In the genomic region with DNA sequence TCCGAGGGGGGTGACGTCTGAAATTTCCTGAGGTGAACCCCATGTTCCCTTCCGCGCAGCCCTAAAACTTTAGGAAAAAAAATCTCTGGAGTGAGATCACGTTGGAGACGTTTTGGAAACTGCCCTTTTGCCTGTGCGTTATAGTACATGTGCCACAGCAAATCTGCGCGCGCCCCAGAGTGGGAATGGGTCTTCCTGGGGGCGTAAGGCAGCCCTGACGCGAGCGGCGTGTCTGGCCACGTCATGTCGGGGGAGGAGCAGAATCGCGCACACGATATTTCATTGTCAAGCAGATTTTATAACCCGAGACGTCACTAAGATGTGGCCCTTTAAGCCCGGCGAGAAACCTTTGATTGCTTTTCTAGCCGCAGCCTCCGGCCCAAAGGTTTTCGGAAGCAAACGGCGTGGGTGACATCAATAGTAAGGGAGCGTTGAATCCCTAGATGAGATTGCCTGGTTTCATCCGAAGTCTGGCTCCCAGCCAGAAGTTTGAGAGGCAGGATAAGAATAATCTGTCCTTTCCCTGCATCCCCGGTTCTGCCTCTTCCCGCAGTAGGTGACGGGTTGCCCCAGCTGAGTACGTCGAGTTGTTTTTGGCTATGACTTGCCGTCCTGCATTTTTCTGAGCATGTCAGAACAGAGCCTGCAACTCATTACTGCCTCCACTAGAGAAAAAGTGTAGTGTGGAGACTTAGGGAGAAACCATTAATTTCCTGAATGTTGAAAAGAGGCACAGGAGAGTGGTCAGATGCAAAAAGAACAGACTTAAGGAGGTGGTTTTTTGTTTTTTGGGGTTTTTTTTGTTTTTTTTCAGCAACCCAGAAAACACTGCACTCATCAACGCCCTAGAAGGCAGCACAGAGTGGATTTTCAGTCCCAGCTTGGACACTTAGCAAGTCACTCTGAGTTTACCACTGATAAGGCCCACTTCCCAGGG, we compare ENCODE assay signal across 8 cellular contexts. TPM values are rescaled to one million over a fixed set of nuclear protein-coding genes. Genes with fewer than 3 reads are reported as not detected.
DNase-seq lines count a peak whose midpoint lies in the region; ATAC-seq and TF ChIP-seq lines count a peak whose summit lies in the region.

No MANE protein-coding gene starts in this region.

- H3K36me3 ChIP-seq in Karpas-422 (ENCODE audit: insufficient read depth, low read length), result no peaks in the 10 kb centered on the region
- H3K36me3 ChIP-seq in Peyer's patch, result no peaks in the 10 kb centered on the region

- H3K4me1 ChIP-seq in Karpas-422 (ENCODE audit: low read length) (peaks cover 60% of the 10 kb centered on the region), Peyer's patch (peaks cover 0 to 40% (median 18%) of the 10 kb centered on the region in 4 donors)

- H3K4me3 ChIP-seq in Karpas-422 (ENCODE audit: low read length), result peak overlapping the region; percentile 87
- peak overlapping the region; percentile 57 to 71 (median 66) for H3K4me3 ChIP-seq in Peyer's patch
- H3K4me3 ChIP-seq in fibroblast of the aortic adventitia (ENCODE audit: low read depth, low read length), result peak overlapping the region; percentile 79

- peak in 5 of 6 experiments; percentile 27 to 45 (median 36) for TF ChIP-seq CTCF in Peyer's patch (IDR thresholded peaks at IDR 0.05)
- peak; percentile 33 for TF ChIP-seq CTCF in fibroblast of the aortic adventitia (IDR thresholded peaks at IDR 0.05; ENCODE audit: insufficient read depth, low read length)
- no peak for TF ChIP-seq CTCF in nephron progenitor cell (IDR thresholded peaks at IDR 0.05)

- H3K9me3 Mint-ChIP-seq in nephron progenitor cell, result no peaks in the 10 kb centered on the region
- H3K9me3 Mint-ChIP-seq in stimulated activated naive CD8-positive, alpha-beta T cell treated with anti-CD3 and anti-CD28 coated beads, Interleukin-15, amount 100 ng/mL, for 72 hours, result no peaks in the 10 kb centered on the region

- H3K27ac Mint-ChIP-seq in nephron progenitor cell, result peak overlapping the region; percentile 100
- peak overlapping the region; percentile 97 to 100 for H3K27ac Mint-ChIP-seq in stimulated activated naive CD8-positive, alpha-beta T cell treated with anti-CD3 and anti-CD28 coated beads, Interleukin-15, amount 100 ng/mL, for 72 hours

- H3K27me3 ChIP-seq in Karpas-422 (ENCODE audit: low read length) (no peaks in the 10 kb centered on the region), Peyer's patch (no peaks in the 10 kb centered on the region)

- peak overlapping the region; percentile 52; the same call in 1 of the 2 replicates for H2AFZ ChIP-seq in Karpas-422 (ENCODE audit: low read length)

- DNase-seq in EH (ENCODE audit: low read depth), result peak; percentile 93
- peak; percentile 97 for DNase-seq in Karpas-422
- peak; percentile 90 to 94 (median 93) for DNase-seq in Peyer's patch
- DNase-seq in activated T-helper 1 cell treated with anti-CD3 and anti-CD28 coated beads, Interleukin-2, amount 50 U/mL, for 16 hours (ENCODE audit: low read depth in 1 of 2, low spot score in 1 of 2), result peak; percentile 69 to 81
- peak; percentile 98 for DNase-seq in fibroblast of the aortic adventitia (ENCODE audit: low read depth)
- peak; percentile 86 for DNase-seq in nephron progenitor cell
- peak; percentile 92 to 94 for DNase-seq in stimulated activated naive CD8-positive, alpha-beta T cell treated with anti-CD3 and anti-CD28 coated beads, Interleukin-15, amount 100 ng/mL, for 72 hours

- H3K9me3 ChIP-seq in Karpas-422 (ENCODE audit: low read length) (no peaks in the 10 kb centered on the region), Peyer's patch (no peaks in the 10 kb centered on the region)

- peak overlapping the region; percentile 82 for H3K9ac ChIP-seq in Karpas-422 (ENCODE audit: low read length)

- peak; percentile 50 for ATAC-seq in GM21825 (IDR thresholded peaks at IDR 0.05; ENCODE audit: unreplicated experiment)
- ATAC-seq in stimulated activated naive CD8-positive, alpha-beta T cell treated with anti-CD3 and anti-CD28 coated beads, Interleukin-15, amount 100 ng/mL, for 72 hours, result peak; percentile 88

- H3K27ac ChIP-seq in Karpas-422 (ENCODE audit: low read length) (peak overlapping the region; percentile 89), Peyer's patch (peak overlapping the region; percentile 93 to 99 (median 96))

- peak; percentile 47 to 69 for TF ChIP-seq POLR2A in Peyer's patch (IDR thresholded peaks at IDR 0.05)

- H3K79me2 ChIP-seq in Karpas-422 (ENCODE audit: low read length), result peaks cover 38% of the 10 kb centered on the region

- peaks cover 51% of the 10 kb centered on the region for H3K4me1 Mint-ChIP-seq in nephron progenitor cell
- peaks cover 65% of the 10 kb centered on the region for H3K4me1 Mint-ChIP-seq in stimulated activated naive CD8-positive, alpha-beta T cell treated with anti-CD3 and anti-CD28 coated beads, Interleukin-15, amount 100 ng/mL, for 72 hours

- no peaks in the 10 kb centered on the region for H3K9me2 ChIP-seq in Karpas-422 (replicated peaks; ENCODE audit: insufficient read depth, low read length)

- peak overlapping the region; percentile 75 for H3K4me2 ChIP-seq in Karpas-422 (ENCODE audit: low read depth, low read length, poor library complexity, severe bottlenecking)

- H3K27me3 Mint-ChIP-seq in nephron progenitor cell (ENCODE audit: low read depth, poor library complexity), result peaks cover 8% of the 10 kb centered on the region
- no peaks in the 10 kb centered on the region for H3K27me3 Mint-ChIP-seq in stimulated activated naive CD8-positive, alpha-beta T cell treated with anti-CD3 and anti-CD28 coated beads, Interleukin-15, amount 100 ng/mL, for 72 hours

- peak overlapping the region; percentile 84 for H3K4me3 Mint-ChIP-seq in nephron progenitor cell
- H3K4me3 Mint-ChIP-seq in stimulated activated naive CD8-positive, alpha-beta T cell treated with anti-CD3 and anti-CD28 coated beads, Interleukin-15, amount 100 ng/mL, for 72 hours, result peak overlapping the region; percentile 91 to 92

- no peaks in the 10 kb centered on the region for H4K20me1 ChIP-seq in Karpas-422 (ENCODE audit: insufficient read depth, low read depth, low read length)

- no peaks in the 10 kb centered on the region for H3K36me3 Mint-ChIP-seq in nephron progenitor cell (ENCODE audit: low read depth)

RNA-seq across cellular contexts. Expression of a gene that starts 0.8 kb away (rescaled TPM):
- 11.1 and 14.1 TPM in 2 replicates for total RNA-seq in Karpas-422 (2014; rRNA removed; shearing (Covaris generic); ENCODE audit: low replicate concordance)
- total RNA-seq in Peyer's patch, result 10 to 100 TPM in 3 of 4 donors, 1 to 10 TPM in 1; 5.0 to 20.1 (median 19.2) TPM
- 11.7 and 20.7 TPM in 2 replicates for total RNA-seq in fibroblast of the aortic adventitia (ENCODE audit: low replicate concordance)

RNA-seq across cellular contexts. Expression of a gene that starts 18.6 kb away (rescaled TPM):
- total RNA-seq in Karpas-422 (2014; rRNA removed; shearing (Covaris generic); ENCODE audit: low replicate concordance), result 26.1 and 55.8 TPM in 2 replicates
- total RNA-seq in Peyer's patch (100 to 1,000 TPM in 3 of 4 donors, 10 to 100 TPM in 1; 66.6 to 117 (median 109) TPM), fibroblast of the aortic adventitia (ENCODE audit: low replicate concordance) (36.2 and 122 TPM in 2 replicates)

RNA-seq across cellular contexts. Expression of a gene that starts 24.3 kb away (rescaled TPM):
- 37.3 and 44.4 TPM in 2 replicates for total RNA-seq in Karpas-422 (2014; rRNA removed; shearing (Covaris generic); ENCODE audit: low replicate concordance)
- total RNA-seq in Peyer's patch (10 to 100 TPM; 32.2 to 48.9 (median 34.2) TPM), fibroblast of the aortic adventitia (ENCODE audit: low replicate concordance) (7.8 and 18.0 TPM in 2 replicates)

RNA-seq across cellular contexts. Expression of a gene that starts 33.2 kb away (rescaled TPM):
- 27.8 and 35.3 TPM in 2 replicates for total RNA-seq in Karpas-422 (2014; rRNA removed; shearing (Covaris generic); ENCODE audit: low replicate concordance)
- total RNA-seq in Peyer's patch, result 100 to 1,000 TPM in 2 of 4 donors, 10 to 100 TPM in 2; 56.9 to 150 (median 104) TPM
- total RNA-seq in fibroblast of the aortic adventitia (ENCODE audit: low replicate concordance), result 111 and 167 TPM in 2 replicates

RNA-seq across cellular contexts. Expression of a gene that starts 37.2 kb away (rescaled TPM):
- total RNA-seq in Karpas-422 (2014; rRNA removed; shearing (Covaris generic); ENCODE audit: low replicate concordance), result 110 and 225 TPM in 2 replicates
- total RNA-seq in Peyer's patch (10 to 100 TPM; 20.3 to 39.1 (median 26.5) TPM), fibroblast of the aortic adventitia (ENCODE audit: low replicate concordance) (24.0 and 80.7 TPM in 2 replicates)

Comparison
In these comparisons a context has a peak if more than half of its experiments do, and no peak if none do; other contexts are left out.
1. Peak in every context shown above with its lines: DNase-seq, ATAC-seq, H3K4me3 ChIP-seq and H3K27ac ChIP-seq.